In the genomic region with DNA sequence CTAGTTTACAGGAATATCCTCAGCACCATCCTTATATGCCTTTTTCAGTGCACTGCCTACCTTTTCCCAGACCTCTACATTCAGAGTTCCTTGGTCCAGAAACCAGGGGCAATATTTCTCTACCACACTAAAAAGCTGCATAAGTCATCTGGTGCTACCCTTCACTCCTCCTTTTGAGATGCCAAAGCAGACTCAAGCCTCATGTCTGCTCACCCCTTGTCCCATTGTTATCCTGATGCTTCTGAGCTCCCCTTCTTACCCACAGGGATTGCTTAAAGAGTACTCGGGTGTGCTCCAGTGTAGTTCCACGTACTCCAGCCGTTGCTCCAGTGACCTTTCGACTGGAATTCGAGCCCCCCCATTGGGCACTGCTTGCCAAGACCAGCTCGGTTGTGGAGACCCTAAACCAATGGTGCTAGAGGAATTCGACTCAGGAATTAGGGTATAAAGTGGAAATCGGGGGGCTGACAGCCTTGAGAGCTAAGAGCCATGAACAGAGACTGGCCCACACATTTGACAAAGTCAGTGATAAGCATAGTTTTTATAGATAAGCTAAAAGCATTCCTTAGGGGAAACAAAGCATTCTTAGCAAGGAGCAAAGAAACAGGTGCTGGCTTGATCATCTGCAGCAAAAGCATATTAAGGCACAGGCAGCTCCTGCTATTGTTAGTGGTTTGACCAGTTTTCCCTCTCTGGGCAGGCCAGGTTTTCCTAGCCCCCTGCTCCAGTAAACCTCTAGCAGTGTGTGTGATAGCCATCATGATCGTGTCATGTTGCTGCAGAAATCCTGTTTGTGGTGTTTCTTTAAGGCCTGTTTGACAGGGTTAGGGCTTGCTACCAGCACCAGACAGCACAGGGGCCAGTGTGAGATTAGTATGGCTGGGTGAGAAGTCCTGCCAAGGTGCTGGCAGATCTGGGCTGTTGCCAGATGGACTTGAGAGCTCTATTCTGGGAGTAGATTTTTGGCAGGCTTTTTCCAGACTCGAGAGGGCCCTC, we compare ENCODE assay signal across 9 cellular contexts. TPM values are rescaled to one million over a fixed set of nuclear protein-coding genes. Genes with fewer than 3 reads are reported as not detected.
DNase-seq lines count a peak whose midpoint lies in the region; ATAC-seq, FAIRE-seq and TF ChIP-seq lines count a peak whose summit lies in the region.
"Had no signal": no experiment of that assay in that cellular context is flagged by ENCODE, and none has a peak within 500 bp of the region (broad histone marks: within the 10 kb centered on the region; RNA-seq: fewer than 3 reads in every experiment).

No MANE protein-coding gene starts in this region.

- H3K36me3 ChIP-seq in K562 (ENCODE audit: control insufficient read depth, insufficient read depth, low read length) (no peaks in the 10 kb centered on the region; the same call in 1 of the 3 replicates), small intestine (ENCODE audit: control insufficient read depth in 2 of 2, insufficient read depth in 2 of 2, low read length in 2 of 2) (no peaks in the 10 kb centered on the region)

- 13% methylated on average over 10 of the region's 10 CpGs for WGBS in K562 (ENCODE audit: insufficient coverage, low coverage, missing lambda C conversion rate)
- 16 to 54% (median 35%) methylated on average over 10 of the region's 10 CpGs for WGBS in small intestine, 3 donors

- TF ChIP-seq POLR2A in K562 (conservative IDR thresholded peaks at IDR 0.05): no peak

- no peaks in the 10 kb centered on the region for H4K20me1 ChIP-seq in K562 (replicated peaks; ENCODE audit: control insufficient read depth, insufficient read depth, low read length)

- no peak for TF ChIP-seq RAD21 in K562 (CRISPR knock-in tag; conservative IDR thresholded peaks at IDR 0.05 in 1 of 2, IDR thresholded peaks at IDR 0.05 in 1 of 2)

- no peak for TF ChIP-seq EP300 in K562 (IDR thresholded peaks at IDR 0.05; ENCODE audit: low read length)

- intact Hi-C loops in K562 (cut with micrococcal nuclease): loop anchor here (1.0 to 5.0 kb wide), 6 partner anchors 7 to 283 kb away; a partner anchor contains a TSS

- FAIRE-seq in K562 (lab: Jason Lieb, UNC) (no peak), small intestine (lab: Jason Lieb, UNC) (no peak)

- DNase-seq in LNCaP clone FGC (ENCODE audit: low read depth): peak; percentile 87
- DNase-seq in K562 (ENCODE audit: extremely low read depth in 1 of 4, low spot score in 3 of 4): no peak
- peak; percentile 80 for DNase-seq in left kidney (ENCODE audit: low read depth, low spot score)
- peak; percentile 62 for DNase-seq in small intestine
- no peak for DNase-seq in activated CD4-positive, alpha-beta T cell treated with anti-CD3 and anti-CD28 coated beads, Interleukin-2, amount 50 U/mL, for 4 hours
- no peak for DNase-seq in activated effector memory CD4-positive, alpha-beta T cell treated with Interleukin-2 at 50 U/mL for 16 hours
- DNase-seq in globus pallidus (ENCODE audit: low spot score): no peak
- DNase-seq: stimulated activated CD4-positive, alpha-beta T cell treated with anti-CD3 and anti-CD28 coated beads, Interleukin-2, amount 100 ng/mL, for 24 hours had no signal

- H3K9me3 ChIP-seq in K562 (replicated peaks; ENCODE audit: control insufficient read depth, insufficient read depth, low read depth, low read length): peaks cover 6% of the 10 kb centered on the region
- no peaks in the 10 kb centered on the region for H3K9me3 ChIP-seq in small intestine (ENCODE audit: control insufficient read depth, low read depth)

- peaks cover 51% of the 10 kb centered on the region for H3K79me2 ChIP-seq in K562 (ENCODE audit: control insufficient read depth, insufficient read depth, low read length)

- CTCF ChIA-PET in K562 (lab: Yijun Ruan, JAX; ENCODE audit: low intra/inter-chr PET ratio): interaction anchor here (1.5 kb wide), 1 partner anchor 230 kb away, joined by 5 read pairs; no protein-coding TSS in a partner anchor

- H3K4me1 ChIP-seq in K562 (replicated peaks in 1 of 2; ENCODE audit: control insufficient read depth in 2 of 2, insufficient read depth in 2 of 2, low read length in 2 of 2): peaks cover 27 to 76% of the 10 kb centered on the region in 2 experiments
- H3K4me1 ChIP-seq in small intestine (ENCODE audit: control insufficient read depth in 2 of 2, insufficient read depth in 1 of 2, low read depth in 1 of 2, low read length in 1 of 2): peaks cover 0 to 5% of the 10 kb centered on the region in 2 donors

- BruUV-seq in K562 (replicated peaks; lab: Mats Ljungman, UMichigan): no TSS peak

- TF ChIP-seq CTCF in LNCaP clone FGC (IDR thresholded peaks at IDR 0.05; ENCODE audit: control insufficient read depth, extremely low read depth, insufficient read depth): no peak
- TF ChIP-seq CTCF in K562 (IDR thresholded peaks at IDR 0.05 in 2 of 3, conservative IDR thresholded peaks at IDR 0.05 in 1 of 3; ENCODE audit: insufficient read depth in 2 of 3, low read depth in 1 of 3, low read length in 3 of 3): no peak

- ATAC-seq in K562: peak; percentile 3; the same call in 1 of the 3 replicates
- ATAC-seq in HG03135 (IDR thresholded peaks at IDR 0.05; ENCODE audit: unreplicated experiment): no peak

- no peaks in the 10 kb centered on the region for H3K27me3 ChIP-seq in K562 (ENCODE audit: control insufficient read depth in 2 of 2, insufficient read depth in 2 of 2, low read length in 2 of 2)
- no peaks in the 10 kb centered on the region for H3K27me3 ChIP-seq in small intestine (ENCODE audit: control insufficient read depth in 2 of 2, insufficient read depth in 2 of 2, low read length in 2 of 2)

- H2AFZ ChIP-seq in K562 (ENCODE audit: low read depth, low read length): peak overlapping the region; percentile 53

- in situ Hi-C loops in K562 (cut with MboI): loop anchor here (25.0 kb wide), 1 partner anchor 1238 kb away; no protein-coding TSS in a partner anchor

- H3K4me2 ChIP-seq in K562 (ENCODE audit: insufficient read depth, low read length): peak overlapping the region; percentile 86

- H3K9ac ChIP-seq in K562 (ENCODE audit: insufficient read depth in 1 of 2, low read depth in 2 of 2, low read length in 2 of 2): peak overlapping the region; percentile 78 to 84; a peak in 3 of 4 replicates

- H3K9me1 ChIP-seq in K562 (ENCODE audit: control insufficient read depth, insufficient read depth, low read length): no peaks in the 10 kb centered on the region

- POLR2A ChIA-PET in K562 (lab: Yijun Ruan, JAX): interaction anchor here (0.8 to 6.7 kb wide), 14 partner anchors 8 to 285 kb away, joined by 3 to 65 read pairs (median 4); a partner anchor contains a TSS

- H3K27ac ChIP-seq in K562 (ENCODE audit: extremely low read depth, low read depth, low read length) (peak overlapping the region; percentile 93), small intestine (ENCODE audit: low read depth in 1 of 2, low read length in 1 of 2) (no peak overlapping the region)

- H3K4me3 ChIP-seq in LNCaP clone FGC (ENCODE audit: low read depth, low read length): peak overlapping the region; percentile 23; the same call in 1 of the 2 replicates
- H3K4me3 ChIP-seq in K562: no peak overlapping the region
- H3K4me3 ChIP-seq in small intestine (ENCODE audit: low read depth in 1 of 2, low read length in 2 of 2): no peak overlapping the region

TF ChIP-seq in K562, 482 proteins besides CTCF, POLR2A, EP300 and RAD21 (continues in another document):
- TF ChIP-seq, protein P1, sequence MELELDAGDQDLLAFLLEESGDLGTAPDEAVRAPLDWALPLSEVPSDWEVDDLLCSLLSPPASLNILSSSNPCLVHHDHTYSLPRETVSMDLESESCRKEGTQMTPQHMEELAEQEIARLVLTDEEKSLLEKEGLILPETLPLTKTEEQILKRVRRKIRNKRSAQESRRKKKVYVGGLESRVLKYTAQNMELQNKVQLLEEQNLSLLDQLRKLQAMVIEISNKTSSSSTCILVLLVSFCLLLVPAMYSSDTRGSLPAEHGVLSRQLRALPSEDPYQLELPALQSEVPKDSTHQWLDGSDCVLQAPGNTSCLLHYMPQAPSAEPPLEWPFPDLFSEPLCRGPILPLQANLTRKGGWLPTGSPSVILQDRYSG (tag; conservative IDR thresholded peaks at IDR 0.05; ENCODE audit: low read depth): peak; percentile 87
- TF ChIP-seq ELF2 (CRISPR knock-in tag; IDR thresholded peaks at IDR 0.05): peak; percentile 75; the same call in 1 of the 2 replicates
- TF ChIP-seq ADNP (tag; IDR thresholded peaks at IDR 0.05): no peak
- no peak for TF ChIP-seq SIN3B (IDR thresholded peaks at IDR 0.05; ENCODE audit: low read depth)

RNA-seq across cellular contexts. Expression of a gene that starts 57.5 kb away (rescaled TPM):
- 72.4 and 125 TPM in 2 replicates for total RNA-seq in K562 (2011; cell fraction: chromatin; rRNA removed; ENCODE audit: low replicate concordance)
- total RNA-seq in K562 (2011; cell fraction: nucleolus; rRNA removed): 75.3 and 90.2 TPM in 2 replicates
- 64.2 and 70.3 TPM in 2 replicates for total RNA-seq in K562 (2011; cell fraction: nucleoplasm; rRNA removed)
- total RNA-seq in K562 (2014; rRNA removed): 151 and 154 TPM in 2 replicates
- 111 and 112 TPM in 2 replicates for total RNA-seq in K562 (2014; rRNA removed; fragmentation: Illumina TruSeq; extraction: Trizol)
- 120 and 124 TPM in 2 replicates for total RNA-seq in K562 (2015; rRNA removed; fragmentation: Illumina TruSeq; extraction: Trizol)
- total RNA-seq in K562 (2021): 186 and 213 TPM in 2 replicates
- polyA plus RNA-seq in K562 (2011; rRNA removed): 140 and 186 TPM in 2 replicates
- polyA plus RNA-seq in K562 (2011; cell fraction: cytosol; rRNA removed): 176 and 298 TPM in 2 replicates
- polyA plus RNA-seq in K562 (2011; cell fraction: nucleus; rRNA removed): 133 and 190 TPM in 2 replicates
- 144 and 177 TPM in 2 replicates for polyA plus RNA-seq in K562 (2012)
- polyA plus RNA-seq in K562 (2014; fragmentation: Illumina TruSeq; extraction: Trizol): 139 and 149 TPM in 2 replicates
- 10 to 100 TPM; 16.1 to 23.0 TPM for polyA plus RNA-seq in K562 (2014; fragmentation: Nextera tagmentation; extraction: Ambion mirVana)
- polyA plus RNA-seq in K562 (2014; rRNA removed): 120 and 125 TPM in 2 replicates
- polyA minus RNA-seq in K562 (2011; rRNA and poly(A)+ RNA removed): 188 and 256 TPM in 2 replicates
- 111 and 132 TPM in 2 replicates for polyA minus RNA-seq in K562 (2011; cell fraction: cytosol; rRNA and poly(A)+ RNA removed)
- 53.7 and 56.2 TPM in 2 replicates for polyA minus RNA-seq in K562 (2011; cell fraction: nucleus; rRNA and poly(A)+ RNA removed)
- polyA plus RNA-seq in small intestine: 100 to 1,000 TPM; 154 to 196 (median 176) TPM

Comparison
In these comparisons a context has a peak if more than half of its experiments do, and no peak if none do; other contexts are left out.
1. DNase-seq: peak in LNCaP clone FGC (single experiment), left kidney (single experiment) and small intestine (single experiment); none in K562 (0 of 4), activated CD4-positive, alpha-beta T cell treated with anti-CD3 and anti-CD28 coated beads, Interleukin-2, amount 50 U/mL, for 4 hours (0 of 2), activated effector memory CD4-positive, alpha-beta T cell treated with Interleukin-2 at 50 U/mL for 16 hours (single experiment) and globus pallidus (single experiment).